9 cellular contexts compared by ENCODE assay signal in the genomic region with DNA sequence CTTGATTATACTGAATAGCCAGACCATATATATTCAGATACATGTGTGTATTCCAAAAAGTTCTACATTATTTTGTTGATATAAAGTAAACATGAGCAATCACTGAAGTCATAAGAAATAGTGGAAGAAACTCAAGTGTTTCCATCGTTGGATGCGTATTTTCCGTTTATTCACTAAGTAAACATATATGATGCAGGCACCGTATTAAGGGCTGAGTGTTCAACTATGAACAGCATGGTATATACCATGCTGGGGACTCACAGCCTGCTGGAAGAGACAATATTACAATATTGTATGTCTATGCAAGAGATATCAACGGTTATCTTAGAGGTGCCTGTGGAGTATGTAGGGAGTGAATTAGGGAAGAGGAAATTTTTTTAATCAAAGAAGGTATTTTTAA. TPM values are rescaled to one million over a fixed set of nuclear protein-coding genes. Genes with fewer than 3 reads are reported as not detected.
A peak's percentile ranks its signal among the peaks of the same experiment; 100 is the strongest.
DNase-seq lines count a peak whose midpoint lies in the region; ATAC-seq and TF ChIP-seq lines count a peak whose summit lies in the region.
"Had no signal": no experiment of that assay in that cellular context is flagged by ENCODE, and none has a peak within 500 bp of the region (broad histone marks: within the 10 kb centered on the region; RNA-seq: fewer than 3 reads in every experiment).

No MANE protein-coding gene starts in this region.

- POLR2A ChIA-PET in T-cell (lab: Charles Lee), result interaction anchor here in 1 of 2 donors (2.1 kb wide), 1 partner anchor 17 kb away, joined by 7 read pairs; no protein-coding TSS in a partner anchor

- no peak for ATAC-seq in T-cell (replicated peaks in 1 of 4)
- no peak for ATAC-seq in stimulated activated effector memory CD8-positive, alpha-beta T cell treated with anti-CD3 and anti-CD28 coated beads, Interleukin-12 subunit alpha, Interleukin-12 subunit beta, amount 100 ng/mL, for 72 hours

- no peak for TF ChIP-seq CTCF in foreskin fibroblast (IDR thresholded peaks at IDR 0.05; ENCODE audit: low read depth, low read length)

- H3K4me1 Mint-ChIP-seq in T-cell, result peaks cover 46 to 52% (median 50%) of the 10 kb centered on the region in 3 donors
- peaks cover 28% of the 10 kb centered on the region for H3K4me1 Mint-ChIP-seq in stimulated activated effector memory CD8-positive, alpha-beta T cell treated with anti-CD3 and anti-CD28 coated beads, Interleukin-12 subunit alpha, Interleukin-12 subunit beta, amount 100 ng/mL, for 72 hours

- no peaks in the 10 kb centered on the region for H3K27me3 Mint-ChIP-seq in T-cell

- H3K36me3 Mint-ChIP-seq in T-cell, result peaks cover 24% of the 10 kb centered on the region
- peaks cover 56% of the 10 kb centered on the region for H3K36me3 Mint-ChIP-seq in stimulated activated effector memory CD8-positive, alpha-beta T cell treated with anti-CD3 and anti-CD28 coated beads, Interleukin-12 subunit alpha, Interleukin-12 subunit beta, amount 100 ng/mL, for 72 hours

- peak overlapping the region; percentile 91 for H3K4me3 ChIP-seq in foreskin fibroblast (ENCODE audit: low read depth in 1 of 2, low read length in 2 of 2)

- peak; percentile 13 for DNase-seq in NCI-H82 (lab: John Stamatoyannopoulos, UW)
- no peak for DNase-seq in NCI-H82 treated with DMSO at 0.1 percent for 48 hours (lab: John Stamatoyannopoulos, UW; ENCODE audit: unreplicated experiment)
- DNase-seq in T-cell, result no peak
- peak in 1 of 2 donors; percentile 10 for DNase-seq in foreskin fibroblast
- no peak for DNase-seq in stimulated activated effector memory CD8-positive, alpha-beta T cell treated with anti-CD3 and anti-CD28 coated beads, Interleukin-12 subunit alpha, Interleukin-12 subunit beta, amount 100 ng/mL, for 72 hours (ENCODE audit: low spot score in 2 of 2)
- no peak for DNase-seq in Ammon's horn (ENCODE audit: low spot score)
- DNase-seq in activated effector memory CD4-positive, alpha-beta T cell treated with Interleukin-2 at 50 U/mL for 16 hours, result no peak
- DNase-seq in COLO829 (ENCODE audit: low spot score), result no peak
- DNase-seq: effector CD8-positive, alpha-beta T cell had no signal

- CTCF ChIA-PET in T-cell (lab: Charles Lee), result interaction anchor here in 1 of 2 donors (1.1 to 1.2 kb wide), 2 partner anchors 16 to 244 kb away, joined by 3 to 5 read pairs; no protein-coding TSS in a partner anchor

- H3K27ac Mint-ChIP-seq in T-cell, result peak overlapping the region; percentile 96 to 97
- peak overlapping the region; percentile 97 for H3K27ac Mint-ChIP-seq in stimulated activated effector memory CD8-positive, alpha-beta T cell treated with anti-CD3 and anti-CD28 coated beads, Interleukin-12 subunit alpha, Interleukin-12 subunit beta, amount 100 ng/mL, for 72 hours

- H3K4me3 Mint-ChIP-seq in T-cell, result peak overlapping the region; percentile 95 to 98 (median 96)
- peak overlapping the region; percentile 88 for H3K4me3 Mint-ChIP-seq in stimulated activated effector memory CD8-positive, alpha-beta T cell treated with anti-CD3 and anti-CD28 coated beads, Interleukin-12 subunit alpha, Interleukin-12 subunit beta, amount 100 ng/mL, for 72 hours

- H3K9me3 Mint-ChIP-seq in T-cell, result no peaks in the 10 kb centered on the region
- H3K9me3 Mint-ChIP-seq in stimulated activated effector memory CD8-positive, alpha-beta T cell treated with anti-CD3 and anti-CD28 coated beads, Interleukin-12 subunit alpha, Interleukin-12 subunit beta, amount 100 ng/mL, for 72 hours, result no peaks in the 10 kb centered on the region

RNA-seq across cellular contexts. Expression of a gene that starts 1.2 kb away (rescaled TPM):
- 10 to 100 TPM; 33.2 to 58.4 (median 42.4) TPM for total RNA-seq in T-cell
